Comparison of ENCODE assay signal across 1 cellular context in genomic region chr17:76737082-76737675, GRCh38.
TF ChIP-seq lines count a peak whose summit lies in the region.

SRSF2 (minus strand) TSS chr17:76737331; CDS start chr17:76737160, 171 bp downstream.

TF ChIP-seq in K562, 482 proteins besides CTCF, POLR2A, EP300 and RAD21 (continued from another document and continues in another):
- TF ChIP-seq TSHZ1 (CRISPR knock-in tag; IDR thresholded peaks at IDR 0.05) (no peak), ZBTB2 (IDR thresholded peaks at IDR 0.05) (peak; percentile 76; the same call in 1 of the 2 replicates), E2F5 (CRISPR knock-in tag; IDR thresholded peaks at IDR 0.05) (peak; percentile 85; the same call in 1 of the 2 replicates), CHD4 (IDR thresholded peaks at IDR 0.05; ENCODE audit: insufficient read depth, insufficient replicate concordance, low read depth, low read length, poor library complexity, severe bottlenecking) (no peak), VEZF1 (CRISPR knock-in tag; IDR thresholded peaks at IDR 0.05) (peak; percentile 99), HMG20A (CRISPR knock-in tag; conservative IDR thresholded peaks at IDR 0.05) (no peak), HDAC6 (IDR thresholded peaks at IDR 0.05; ENCODE audit: low read depth, low read length) (peak; percentile 86; the same call in 1 of the 2 replicates), RBM15 (IDR thresholded peaks at IDR 0.05; ENCODE audit: insufficient read depth, low read length) (peak; percentile 93; the same call in 1 of the 2 replicates), NFE2 (IDR thresholded peaks at IDR 0.05; ENCODE audit: low read depth) (peak; percentile 99), NR2C1 (IDR thresholded peaks at IDR 0.05) (peak; percentile 96), NR2C1 (tag; IDR thresholded peaks at IDR 0.05) (peak; percentile 97), NR1H2 (CRISPR knock-in tag; IDR thresholded peaks at IDR 0.05) (peak; percentile 93; the same call in 1 of the 2 replicates), HMGN3 (IDR thresholded peaks at IDR 0.05; ENCODE audit: borderline replicate concordance, extremely low read depth, insufficient read length, low read depth, low read length) (peak; percentile 67), U2AF1 (optimal IDR thresholded peaks at IDR 0.05; ENCODE audit: low read depth, low read length) (peak; percentile 92), CHD2 (IDR thresholded peaks at IDR 0.05; ENCODE audit: low read depth, low read length) (peak; percentile 0; the same call in 1 of the 2 replicates), E2F3 (CRISPR knock-in tag; IDR thresholded peaks at IDR 0.05) (peak; percentile 96), ZNF766 (CRISPR knock-in tag; conservative IDR thresholded peaks at IDR 0.05) (no peak), HNRNPL (IDR thresholded peaks at IDR 0.05; ENCODE audit: low read depth, low read length) (peak; percentile 92), KDM5B (IDR thresholded peaks at IDR 0.05; ENCODE audit: insufficient replicate concordance, low read depth, low read length) (peak; percentile 99), NBN (IDR thresholded peaks at IDR 0.05; ENCODE audit: low read depth) (peak; percentile 21), ZC3H11A (IDR thresholded peaks at IDR 0.05; ENCODE audit: low read depth, low read length) (peak; percentile 95), KLF6 (CRISPR knock-in tag; IDR thresholded peaks at IDR 0.05; ENCODE audit: borderline replicate concordance) (no peak), ZSCAN29 (IDR thresholded peaks at IDR 0.05) (no peak), THRAP3 (IDR thresholded peaks at IDR 0.05; ENCODE audit: borderline replicate concordance) (no peak), MAFK (IDR thresholded peaks at IDR 0.05; ENCODE audit: low read length) (peak; percentile 87), NRF1 (conservative IDR thresholded peaks at IDR 0.05 in 1 of 2, IDR thresholded peaks at IDR 0.05 in 1 of 2) (peak; percentile 98), ARNT (IDR thresholded peaks at IDR 0.05) (0 out of 4 replicates have a peak, but pooled peaks of 1 of the 2 experiments have one; percentile 28), EP400 (IDR thresholded peaks at IDR 0.05) (peak; percentile 95), SRF (CRISPR knock-in tag; IDR thresholded peaks at IDR 0.05) (0 out of 4 replicates have a peak, but pooled peaks of 1 of the 2 experiments have one; percentile 77), MYNN (IDR thresholded peaks at IDR 0.05) (peak; percentile 64; the same call in 1 of the 2 replicates), MYNN (CRISPR knock-in tag; IDR thresholded peaks at IDR 0.05) (no peak), ZFPM2 (CRISPR knock-in tag; IDR thresholded peaks at IDR 0.05) (0 out of 2 replicates have a peak, but pooled peaks have one; percentile 81), POLR2AphosphoS2 (IDR thresholded peaks at IDR 0.05; ENCODE audit: low read length) (peak; percentile 96), PATZ1 (CRISPR knock-in tag; IDR thresholded peaks at IDR 0.05; ENCODE audit: borderline replicate concordance) (no peak), FOXM1 (IDR thresholded peaks at IDR 0.05; ENCODE audit: low read depth) (peak; percentile 66; the same call in 1 of the 2 replicates), FOXM1 (CRISPR knock-in tag; IDR thresholded peaks at IDR 0.05; ENCODE audit: low read depth) (peak; percentile 94), GATA2 (CRISPR knock-in tag; IDR thresholded peaks at IDR 0.05) (0 out of 2 replicates have a peak, but pooled peaks have one; percentile 2), FOXP1 (CRISPR knock-in tag; IDR thresholded peaks at IDR 0.05) (peak; percentile 12), POLR2B (IDR thresholded peaks at IDR 0.05; ENCODE audit: low read depth, partially characterized antibody) (peak; percentile 99), PPARD (CRISPR knock-in tag; IDR thresholded peaks at IDR 0.05) (no peak), ZNF263 (CRISPR knock-in tag; IDR thresholded peaks at IDR 0.05; ENCODE audit: borderline replicate concordance) (peak; percentile 99), ZNF436 (CRISPR knock-in tag; IDR thresholded peaks at IDR 0.05) (no peak), DNMT1 (IDR thresholded peaks at IDR 0.05) (no peak), ZBTB5 (IDR thresholded peaks at IDR 0.05) (no peak), ZNF609 (CRISPR knock-in tag; IDR thresholded peaks at IDR 0.05; ENCODE audit: borderline replicate concordance) (peak; percentile 86), NONO (IDR thresholded peaks at IDR 0.05; ENCODE audit: low read depth in 2 of 2, low read length in 1 of 2) (peak; percentile 81 to 97; a peak in 3 of 4 replicates), ZNF511 (CRISPR knock-in tag; IDR thresholded peaks at IDR 0.05) (peak; percentile 73), HOXB6 (CRISPR knock-in tag; IDR thresholded peaks at IDR 0.05; ENCODE audit: borderline replicate concordance) (0 out of 2 replicates have a peak, but pooled peaks have one; percentile 18), HLTF (IDR thresholded peaks at IDR 0.05) (no peak), ARHGAP35 (IDR thresholded peaks at IDR 0.05; ENCODE audit: partially characterized antibody) (peak; percentile 46)
